ENCODE assay signal across 8 cellular contexts in the genomic region with DNA sequence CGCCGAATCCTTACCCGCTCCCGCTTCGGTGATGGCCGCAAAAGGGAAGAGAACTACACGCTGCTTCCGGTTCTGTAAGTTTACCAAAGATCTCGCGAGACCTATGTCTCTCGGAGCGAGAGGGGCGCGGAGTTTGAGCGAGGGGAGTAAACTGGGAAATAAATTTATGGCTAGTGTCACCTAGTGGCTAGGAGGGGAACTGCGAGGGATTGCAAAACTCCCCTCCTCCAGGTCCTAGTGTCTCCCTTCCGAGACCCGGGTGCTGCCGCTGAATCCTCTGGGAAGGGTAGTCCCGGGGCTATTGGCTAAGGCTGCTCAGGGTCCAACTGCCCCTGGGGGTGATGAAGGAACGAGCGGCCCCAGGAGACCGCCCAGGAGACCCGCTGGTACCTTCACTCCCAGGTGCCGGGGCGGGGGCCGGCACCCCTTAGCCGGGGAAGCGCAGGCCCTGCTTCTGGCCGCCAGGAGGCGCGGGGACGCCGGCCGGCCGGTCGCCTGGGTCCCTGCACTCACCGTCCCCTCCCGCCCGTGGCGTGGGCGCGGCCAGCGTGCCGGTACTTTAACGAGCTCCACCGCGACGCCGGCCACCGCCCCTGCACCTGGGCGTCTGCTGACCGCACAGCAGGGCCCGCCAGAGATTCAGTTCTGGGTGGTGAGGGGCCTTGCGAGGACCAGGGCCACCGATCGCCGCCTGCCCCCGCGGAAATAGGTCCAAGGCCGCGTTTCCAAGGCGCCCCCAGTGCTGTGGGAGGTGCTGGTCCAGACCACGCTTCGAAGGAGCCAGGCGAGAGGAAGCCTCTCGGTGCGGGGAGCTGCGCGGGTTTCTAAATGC. TPM values are rescaled to one million over a fixed set of nuclear protein-coding genes. Genes with fewer than 3 reads are reported as not detected.
DNase-seq lines count a peak whose midpoint lies in the region; ATAC-seq and TF ChIP-seq lines count a peak whose summit lies in the region.

A gene (minus strand): TSS at position 51 of the 832 bp plus-strand sequence. CDS start 883 bp downstream, outside the sequence.

- ATAC-seq in GM18867 (IDR thresholded peaks at IDR 0.05; ENCODE audit: unreplicated experiment) (peak; percentile 90), HG03108 (IDR thresholded peaks at IDR 0.05; ENCODE audit: unreplicated experiment) (peak; percentile 88)

- H3K9me3 ChIP-seq in mammary epithelial cell (replicated peaks; ENCODE audit: insufficient read depth, low read length) = no peaks in the 10 kb centered on the region

- under 1% methylated on average over 32 of the region's 70 CpGs for WGBS in mammary epithelial cell (ENCODE audit: low coverage, missing lambda C conversion rate)

- in situ Hi-C loops in ACHN (cut with HindIII; ENCODE audit: low pct_ligation_motif_present, low pct_unique_long_range_greater_than_20kb, low sequenced_read_pairs) (no loop called here), mammary epithelial cell (cut with MboI; ENCODE audit: low sequenced_read_pairs in 2 of 2) (loop anchor here in 1 of 2 donors (25.0 kb wide), 1 partner anchor 354 kb away; a partner anchor contains a TSS)

- peak within 1 kb of the TSS; percentile 96 for H3K9ac ChIP-seq in mammary epithelial cell (ENCODE audit: insufficient read depth, low read length)

- dilution Hi-C loops in mammary epithelial cell (cut with HindIII; ENCODE audit: low sequenced_read_pairs) = no loop called here

- H4K20me1 ChIP-seq in mammary epithelial cell (ENCODE audit: insufficient read depth, low read length) = no peaks in the 10 kb centered on the region

- TSS peak; percentile 69 for BruUV-seq in mammary epithelial cell (replicated peaks; lab: Mats Ljungman, UMichigan)

- CTCF ChIA-PET in mammary epithelial cell (lab: Charles Lee; ENCODE audit: low non-redundant PET) = interaction anchor here (0.7 to 0.9 kb wide), 4 partner anchors 11 to 1022 kb away, joined by 4 to 6 read pairs (median 5); no protein-coding TSS in a partner anchor

- H3K4me3 ChIP-seq in mammary epithelial cell (replicated peaks in 1 of 3; ENCODE audit: insufficient read depth in 1 of 3, low read depth in 2 of 3, low read length in 3 of 3) = peak within 1 kb of the TSS; percentile 86 to 99 (median 91)

- TF ChIP-seq CTCF in VCaP (conservative IDR thresholded peaks at IDR 0.05) = peak; percentile 96
- peak; percentile 78 to 86 for TF ChIP-seq CTCF in mammary epithelial cell (conservative IDR thresholded peaks at IDR 0.05 in 1 of 2, IDR thresholded peaks at IDR 0.05 in 1 of 2; ENCODE audit: extremely low read depth in 1 of 2, insufficient read depth in 1 of 2, low read depth in 1 of 2, low read length in 2 of 2)

- no peaks in the 10 kb centered on the region for H3K27me3 ChIP-seq in mammary epithelial cell (ENCODE audit: insufficient read depth, low read length)

- H3K4me1 ChIP-seq in mammary epithelial cell (ENCODE audit: insufficient read depth, low read length) = peaks cover 34% of the 10 kb centered on the region

- intact Hi-C loops in mammary epithelial cell (cut with micrococcal nuclease) = loop anchor here (1.0 to 5.0 kb wide), 10 partner anchors 11 to 512 kb away; a partner anchor contains a TSS

- peak within 1 kb of the TSS; percentile 94 for H2AFZ ChIP-seq in mammary epithelial cell (ENCODE audit: low read depth, low read length)

- H3K4me2 ChIP-seq in mammary epithelial cell (ENCODE audit: insufficient read depth, low read depth, low read length) = peak within 1 kb of the TSS; percentile 92

- peak within 1 kb of the TSS; percentile 92 for H3K27ac ChIP-seq in VCaP
- H3K27ac ChIP-seq in mammary epithelial cell (ENCODE audit: insufficient read depth, low read depth, low read length) = peak within 1 kb of the TSS; percentile 84

- peaks cover 54% of the 10 kb centered on the region for H3K79me2 ChIP-seq in mammary epithelial cell (ENCODE audit: insufficient read depth, low read length)

- DNase-seq in ACHN (peak; percentile 100), NCI-H2196 (lab: John Stamatoyannopoulos, UW; ENCODE audit: unreplicated experiment) (peak; percentile 91), mammary epithelial cell (peak; percentile 97), iPS-NIHi7 (ENCODE audit: extremely low spot score) (peak; percentile 94), smooth muscle cell of the brain vasculature (ENCODE audit: low read depth, low spot score) (peak; percentile 97)

- peaks cover 30% of the 10 kb centered on the region for H3K36me3 ChIP-seq in mammary epithelial cell (ENCODE audit: insufficient read depth, low read length)

RNA-seq across cellular contexts. Expression of the gene that starts here (rescaled TPM):
- total RNA-seq in mammary epithelial cell = 1,000 to 10,000 TPM; 1,799 to 2,054 TPM
- polyA plus RNA-seq in mammary epithelial cell = 3,047 TPM
- polyA minus RNA-seq in mammary epithelial cell = 984 TPM

Comparison
In these comparisons a context has a peak if more than half of its experiments do, and no peak if none do; other contexts are left out.
1. Peak in every context shown above with its lines: DNase-seq, ATAC-seq, H3K4me3 ChIP-seq and H3K27ac ChIP-seq.